Comparison of ENCODE assay signal across 1 cellular context in the genomic region with DNA sequence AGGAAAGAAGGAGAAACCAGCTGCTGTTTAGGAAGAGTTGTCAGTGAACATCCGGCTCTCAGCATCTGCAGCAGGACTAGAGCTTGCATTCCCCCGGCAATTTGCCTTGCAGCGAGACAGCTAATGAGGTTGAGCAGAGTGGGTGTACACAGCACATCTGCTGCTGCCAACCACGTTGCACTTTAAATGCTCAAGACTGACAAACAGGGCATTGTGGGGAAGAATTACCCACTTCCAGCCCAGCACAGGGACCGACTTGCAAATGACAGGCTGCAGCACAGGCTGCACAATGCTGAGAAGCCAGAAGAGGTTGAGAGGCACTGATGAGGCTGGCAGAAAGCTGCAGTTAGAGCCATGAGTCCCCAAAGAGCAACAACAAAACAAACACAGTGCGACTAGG.
TF ChIP-seq lines count a peak whose summit lies in the region.

No MANE protein-coding gene starts in this region.

TF ChIP-seq in WTC11, 78 proteins besides CTCF, POLR2A, EP300 and RAD21 (continued from another document):
- TF ChIP-seq, protein P1, sequence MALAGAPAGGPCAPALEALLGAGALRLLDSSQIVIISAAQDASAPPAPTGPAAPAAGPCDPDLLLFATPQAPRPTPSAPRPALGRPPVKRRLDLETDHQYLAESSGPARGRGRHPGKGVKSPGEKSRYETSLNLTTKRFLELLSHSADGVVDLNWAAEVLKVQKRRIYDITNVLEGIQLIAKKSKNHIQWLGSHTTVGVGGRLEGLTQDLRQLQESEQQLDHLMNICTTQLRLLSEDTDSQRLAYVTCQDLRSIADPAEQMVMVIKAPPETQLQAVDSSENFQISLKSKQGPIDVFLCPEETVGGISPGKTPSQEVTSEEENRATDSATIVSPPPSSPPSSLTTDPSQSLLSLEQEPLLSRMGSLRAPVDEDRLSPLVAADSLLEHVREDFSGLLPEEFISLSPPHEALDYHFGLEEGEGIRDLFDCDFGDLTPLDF (CRISPR knock-in tag; IDR thresholded peaks at IDR 0.05): no peak
- TF ChIP-seq OVOL2 (CRISPR knock-in tag; IDR thresholded peaks at IDR 0.05; ENCODE audit: borderline replicate concordance): no peak
- TF ChIP-seq ZNF423 (CRISPR knock-in tag; IDR thresholded peaks at IDR 0.05): no peak
- no peak for TF ChIP-seq ZNF671 (CRISPR knock-in tag; IDR thresholded peaks at IDR 0.05)
- no peak for TF ChIP-seq SMAD4 (CRISPR knock-in tag; IDR thresholded peaks at IDR 0.05)
- no peak for TF ChIP-seq CBFB (CRISPR knock-in tag; IDR thresholded peaks at IDR 0.05; ENCODE audit: low read depth)
